24 cellular contexts compared by ENCODE assay signal in the genomic region with DNA sequence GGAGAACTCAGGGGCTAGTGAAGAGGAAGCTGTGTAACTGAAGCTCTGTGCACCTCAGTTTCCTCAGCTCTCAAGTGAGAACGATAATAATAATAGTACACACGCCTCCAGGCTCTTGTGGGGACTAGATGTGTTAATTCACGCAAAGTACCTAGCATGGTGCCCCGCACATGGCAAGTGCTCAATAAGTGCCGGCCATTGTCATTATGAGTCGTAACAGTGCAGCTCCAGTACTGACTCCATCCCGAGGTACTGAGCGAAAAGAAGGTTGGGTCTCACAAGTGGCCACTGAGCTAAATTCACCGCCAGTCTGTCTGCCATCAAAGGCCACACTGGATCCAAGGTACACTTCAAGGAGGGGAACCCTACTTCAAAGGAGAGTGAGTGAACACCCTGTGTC.
"Had no signal": no experiment of that assay in that cellular context is flagged by ENCODE, and none has a peak within 500 bp of the region (broad histone marks: within the 10 kb centered on the region; RNA-seq: fewer than 3 reads in every experiment).

No MANE protein-coding gene starts in this region.

- H3K27ac Mint-ChIP-seq: mesothelial cell of epicardium, naive B cell had no signal

- DNase-seq: dermis blood vessel endothelial cell; dorsolateral prefrontal cortex; effector CD4-positive, alpha-beta T cell; effector memory CD4-positive, alpha-beta T cell; foreskin melanocyte; gastrocnemius medialis; glutamatergic neuron; head of caudate nucleus; heart right ventricle; hippocampal formation; left cardiac atrium; left lung; left ventricle myocardium superior; lower lobe of right lung; mesenchymal stem cell; mucosa of descending colon; naive B cell; naive thymus-derived CD8-positive, alpha-beta T cell had no signal

- FAIRE-seq: endothelial cell of umbilical vein, islet of Langerhans, keratinocyte had no signal

- H3K36me3 ChIP-seq: esophagus muscularis mucosa, gastrocnemius medialis, left lung, lower lobe of right lung had no signal

- ATAC-seq: gastrocnemius medialis; heart right ventricle; left cardiac atrium; left lung; left ventricle myocardium superior; lower lobe of right lung; mucosa of descending colon; naive thymus-derived CD8-positive, alpha-beta T cell had no signal

- H3K9me3 Mint-ChIP-seq: mesothelial cell of epicardium; naive B cell; naive thymus-derived CD8-positive, alpha-beta T cell had no signal

- H3K4me1 ChIP-seq: esophagus muscularis mucosa, left lung, lower lobe of right lung had no signal

- H3K9me3 ChIP-seq: esophagus muscularis mucosa, gastrocnemius medialis, heart right ventricle, left lung, lower lobe of right lung, mucosa of descending colon had no signal

- H3K4me3 Mint-ChIP-seq: mesothelial cell of epicardium; naive thymus-derived CD8-positive, alpha-beta T cell had no signal

- H3K27me3 Mint-ChIP-seq: naive B cell; naive thymus-derived CD8-positive, alpha-beta T cell had no signal

- H3K36me3 Mint-ChIP-seq: mesothelial cell of epicardium had no signal

- H3K27me3 ChIP-seq: dorsolateral prefrontal cortex, esophagus muscularis mucosa, gastrocnemius medialis, heart right ventricle, left lung had no signal

- H3K4me3 ChIP-seq: coronary artery, dorsolateral prefrontal cortex, esophagus muscularis mucosa, gastrocnemius medialis, heart right ventricle, left lung, lower lobe of right lung, mucosa of descending colon had no signal

- H3K27ac ChIP-seq: coronary artery, dorsolateral prefrontal cortex, esophagus muscularis mucosa, gastrocnemius medialis, heart right ventricle, left lung, lower lobe of right lung had no signal
